In genomic region chr11:76598426-76598839, GRCh38 we compare ENCODE assay signal across 8 cellular contexts.
DNase-seq lines count a peak whose midpoint lies in the region; ATAC-seq and TF ChIP-seq lines count a peak whose summit lies in the region.

No MANE protein-coding gene starts in this region.

- no peaks in the 10 kb centered on the region for H3K36me3 ChIP-seq in PC-3 (ENCODE audit: low read depth, low read length)
- no peaks in the 10 kb centered on the region for H3K36me3 ChIP-seq in endodermal cell (ENCODE audit: control insufficient read depth, insufficient read depth, low read length)

- DNase-seq in D341Med (ENCODE audit: low spot score): peak; percentile 61
- DNase-seq in PC-3: peak; percentile 59
- DNase-seq in endodermal cell: peak; percentile 77
- no peak for DNase-seq in neural crest cell (ENCODE audit: low read depth, low spot score)
- no peak for DNase-seq in DMS153 (lab: John Stamatoyannopoulos, UW)

- 48% methylated on average over 5 of the region's 6 CpGs; no CpG with 5 or more reads in 1 of the 2 experiments for WGBS in endodermal cell (ENCODE audit: insufficient coverage in 1 of 2, insufficient read length in 1 of 2), 2 experiments

- no TSS peak for BruUV-seq in PC-3 (replicated peaks; lab: Mats Ljungman, UMichigan)

- H3K4me1 ChIP-seq in PC-3 (ENCODE audit: insufficient read depth, low read length): peaks cover 5% of the 10 kb centered on the region; the same call in 1 of the 2 replicates
- no peaks in the 10 kb centered on the region for H3K4me1 ChIP-seq in endodermal cell (ENCODE audit: control insufficient read depth, insufficient read depth, low read length)

- H3K4me3 ChIP-seq in PC-3 (ENCODE audit: low read length): no peak overlapping the region
- H3K4me3 ChIP-seq in endodermal cell (ENCODE audit: low read length): no peak overlapping the region

- H3K27me3 Mint-ChIP-seq in endodermal cell (ENCODE audit: insufficient read depth): peaks cover 5% of the 10 kb centered on the region
- H3K27me3 Mint-ChIP-seq in neural crest cell (ENCODE audit: low read depth): no peaks in the 10 kb centered on the region

- H3K27me3 ChIP-seq in PC-3 (ENCODE audit: low read length): no peaks in the 10 kb centered on the region
- no peaks in the 10 kb centered on the region for H3K27me3 ChIP-seq in endodermal cell (ENCODE audit: control insufficient read depth, insufficient read depth, low read length, poor library complexity, severe bottlenecking)

- H3K4me3 Mint-ChIP-seq in endodermal cell: no peak overlapping the region
- no peak overlapping the region for H3K4me3 Mint-ChIP-seq in neural crest cell

- CTCF ChIA-PET in PC-3 (lab: Charles Lee): interaction anchor here (0.7 to 1.4 kb wide), 8 partner anchors 47 to 391 kb away, joined by 3 to 6 read pairs (median 4); no protein-coding TSS in a partner anchor

- no peak overlapping the region for H2AFZ ChIP-seq in PC-3 (ENCODE audit: low read length)

- POLR2A ChIA-PET in PC-3 (lab: Charles Lee; ENCODE audit: unreplicated experiment): interaction anchor here (0.9 kb wide), 1 partner anchor 10 kb away, joined by 4 read pairs; no protein-coding TSS in a partner anchor

- H3K79me2 ChIP-seq in PC-3 (ENCODE audit: low read length): no peaks in the 10 kb centered on the region

- intact Hi-C loops in PC-3 (cut with micrococcal nuclease): no loop called here

- peak; percentile 71 for TF ChIP-seq CTCF in PC-3 (conservative IDR thresholded peaks at IDR 0.05; ENCODE audit: low read depth, low read length)
- TF ChIP-seq CTCF in endodermal cell (conservative IDR thresholded peaks at IDR 0.05): peak; percentile 79
- TF ChIP-seq CTCF in neural crest cell (conservative IDR thresholded peaks at IDR 0.05): peak; percentile 44

- H3K9me3 ChIP-seq in PC-3 (ENCODE audit: low read length) (no peaks in the 10 kb centered on the region), endodermal cell (ENCODE audit: control insufficient read depth, low read length) (no peaks in the 10 kb centered on the region)

- H3K27ac Mint-ChIP-seq in endodermal cell: no peak overlapping the region
- H3K27ac Mint-ChIP-seq in neural crest cell (ENCODE audit: unreplicated experiment): no peak overlapping the region

- H4K20me1 ChIP-seq in PC-3 (ENCODE audit: low read length): no peaks in the 10 kb centered on the region

- no peaks in the 10 kb centered on the region for H3F3A ChIP-seq in PC-3 (ENCODE audit: low read length, unreplicated experiment)

- H3K4me1 Mint-ChIP-seq in endodermal cell (no peaks in the 10 kb centered on the region), neural crest cell (peaks cover 3% of the 10 kb centered on the region)

- H3K27ac ChIP-seq in PC-3 (ENCODE audit: low read length) (no peak overlapping the region), endodermal cell (ENCODE audit: low read depth, low read length) (no peak overlapping the region)

- no peaks in the 10 kb centered on the region for H3K9me2 ChIP-seq in PC-3 (replicated peaks; ENCODE audit: low read length)

- peaks cover 1% of the 10 kb centered on the region for H3K9me3 Mint-ChIP-seq in endodermal cell
- peaks cover 2% of the 10 kb centered on the region for H3K9me3 Mint-ChIP-seq in neural crest cell

- H3K9ac ChIP-seq in PC-3 (ENCODE audit: low read length) (no peak overlapping the region), endodermal cell (ENCODE audit: extremely low read depth, low read length, poor library complexity, severe bottlenecking) (no peak overlapping the region)

- no peak overlapping the region for H3K4me2 ChIP-seq in PC-3 (ENCODE audit: low read length)

- no peaks in the 10 kb centered on the region for H3K36me3 Mint-ChIP-seq in endodermal cell (ENCODE audit: low read depth)
- no peaks in the 10 kb centered on the region for H3K36me3 Mint-ChIP-seq in neural crest cell (ENCODE audit: low read depth)

- ATAC-seq in GM21576 (IDR thresholded peaks at IDR 0.05; ENCODE audit: unreplicated experiment): peak; percentile 44
- peak; percentile 88 for ATAC-seq in PC-3
- ATAC-seq in GM21360 (IDR thresholded peaks at IDR 0.05; ENCODE audit: unreplicated experiment): no peak
- ATAC-seq in GM19023 (IDR thresholded peaks at IDR 0.05; ENCODE audit: unreplicated experiment): no peak

Comparison
In these comparisons a context has a peak if more than half of its experiments do, and no peak if none do; other contexts are left out.
1. DNase-seq: peak in D341Med (single experiment), PC-3 (single experiment) and endodermal cell (single experiment); none in neural crest cell (single experiment) and DMS153 (single experiment).
2. ATAC-seq: peak in GM21576 (single experiment) and PC-3 (single experiment); none in GM21360 (single experiment) and GM19023 (single experiment).
3. Peak in every context shown above with its lines, with median percentiles within 50 percentile points of each other: CTCF ChIP-seq.